Comparison of ENCODE assay signal across 36 cellular contexts in the genomic region with DNA sequence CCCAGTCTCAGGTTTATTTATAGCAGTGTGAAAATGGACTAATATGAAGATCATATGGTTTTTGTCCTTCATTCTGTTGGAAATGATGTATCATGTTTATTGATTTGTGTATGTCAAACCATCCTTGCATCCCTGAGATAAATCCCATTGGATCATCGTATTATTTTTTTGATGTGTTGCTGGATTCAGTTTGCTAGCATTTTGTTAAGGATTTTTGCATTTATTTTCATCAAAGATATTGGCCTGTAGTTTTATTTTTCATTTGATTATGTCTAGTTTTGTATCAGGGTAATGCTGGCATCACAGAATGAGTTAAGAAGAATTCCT.
"Had no signal": no experiment of that assay in that cellular context is flagged by ENCODE, and none has a peak within 500 bp of the region (broad histone marks: within the 10 kb centered on the region; RNA-seq: fewer than 3 reads in every experiment).

No MANE protein-coding gene starts in this region.

- H3K27me3 Mint-ChIP-seq: activated B cell treated with CpG ODN at 0.5 μM for 24 hours; activated CD4-positive, alpha-beta memory T cell treated with anti-CD3 and anti-CD28 coated beads for 36 hours; activated CD4-positive, alpha-beta T cell treated with anti-CD3 and anti-CD28 coated beads, Interleukin-2, amount 10 ng/mL, durations not matched to agents 24 days and 14 days; activated CD8-positive, alpha-beta T cell treated with anti-CD3 and anti-CD28 coated beads for 36 hours; activated naive CD8-positive, alpha-beta T cell treated with anti-CD3 and anti-CD28 coated beads for 36 hours; activated T-helper 17 cell treated with anti-CD3 and anti-CD28 coated beads, Interleukin-2, amount 50 U/mL, for 72 hours had no signal

- H3K27ac ChIP-seq: adrenal gland, body of pancreas, brain microvascular endothelial cell, breast epithelium, VCaP had no signal

- H3K4me3 ChIP-seq: adrenal gland, body of pancreas, breast epithelium had no signal

- H3K27ac Mint-ChIP-seq: activated B cell treated with CpG ODN at 0.5 μM for 24 hours; activated CD4-positive, alpha-beta memory T cell treated with anti-CD3 and anti-CD28 coated beads for 36 hours; activated CD4-positive, alpha-beta T cell treated with anti-CD3 and anti-CD28 coated beads, Interleukin-2, amount 10 ng/mL, durations not matched to agents 24 days and 14 days; activated CD8-positive, alpha-beta T cell treated with anti-CD3 and anti-CD28 coated beads for 36 hours; activated naive CD4-positive, alpha-beta T cell treated with anti-CD3 and anti-CD28 coated beads for 36 hours; activated naive CD4-positive, alpha-beta T cell treated with anti-CD3 and anti-CD28 coated beads, Interleukin-2, amount 50 U/mL, for 72 hours; activated naive CD8-positive, alpha-beta T cell treated with anti-CD3 and anti-CD28 coated beads for 36 hours; activated T-cell treated with anti-CD3 and anti-CD28 coated beads, Interleukin-2, amount 50 U/mL, for 72 hours; activated T-helper 1 cell treated with anti-CD3 and anti-CD28 coated beads, Interleukin-12 subunit alpha, Interleukin-12 subunit beta, Interleukin-2, Interleukin-4 antibody, amounts not matched to agents 30 ng/mL and 10 ng/mL and 1 ng/mL, durations not matched to agents 14 hours and 24 hours and 36 hours; activated T-helper 17 cell treated with anti-CD3 and anti-CD28 coated beads, Interleukin-2, amount 50 U/mL, for 72 hours; T-helper 1 cell treated with Interleukin-12 subunit alpha and Interleukin-12 subunit beta and Interleukin-4 antibody, amounts not matched to agents 30 μg/mL and 1 μg/mL, for 36 hours; T-helper 2 cell treated with Interferon-gamma antibody and Interleukin-4, amounts not matched to agents 5 μg/mL and 100 μg/mL, for 36 hours had no signal

- H3K36me3 ChIP-seq: adrenal gland, brain microvascular endothelial cell, breast epithelium had no signal

- ATAC-seq: activated CD8-positive, alpha-beta T cell treated with anti-CD3 and anti-CD28 coated beads for 36 hours; activated naive CD4-positive, alpha-beta T cell treated with anti-CD3 and anti-CD28 coated beads, Interleukin-2, amount 50 U/mL, for 72 hours; activated T-cell treated with anti-CD3 and anti-CD28 coated beads, Interleukin-2, amount 50 U/mL, for 4 hours; activated T-cell treated with anti-CD3 and anti-CD28 coated beads, Interleukin-2, amount 50 U/mL, for 72 hours; activated T-helper 17 cell treated with anti-CD3 and anti-CD28 coated beads, Interleukin-2, amount 50 U/mL, for 72 hours; body of pancreas had no signal

- H3K4me3 Mint-ChIP-seq: activated B cell treated with CpG ODN at 0.5 μM for 24 hours; activated CD4-positive, alpha-beta memory T cell treated with anti-CD3 and anti-CD28 coated beads for 36 hours; activated CD4-positive, alpha-beta T cell treated with anti-CD3 and anti-CD28 coated beads, Interleukin-2, amount 10 ng/mL, durations not matched to agents 24 days and 14 days; activated CD8-positive, alpha-beta T cell treated with anti-CD3 and anti-CD28 coated beads for 36 hours; activated naive CD4-positive, alpha-beta T cell treated with anti-CD3 and anti-CD28 coated beads for 36 hours; activated naive CD8-positive, alpha-beta T cell treated with anti-CD3 and anti-CD28 coated beads for 36 hours; activated T-cell treated with anti-CD3 and anti-CD28 coated beads, Interleukin-2, amount 50 U/mL, for 4 hours; activated T-cell treated with anti-CD3 and anti-CD28 coated beads, Interleukin-2, amount 50 U/mL, for 72 hours; activated T-helper 1 cell treated with anti-CD3 and anti-CD28 coated beads, Interleukin-12 subunit alpha, Interleukin-12 subunit beta, Interleukin-2, Interleukin-4 antibody, amounts not matched to agents 30 ng/mL and 10 ng/mL and 1 ng/mL, durations not matched to agents 14 hours and 24 hours and 36 hours; activated T-helper 17 cell treated with anti-CD3 and anti-CD28 coated beads, Interleukin-2, amount 50 U/mL, for 72 hours; T-helper 1 cell treated with Interleukin-12 subunit alpha and Interleukin-12 subunit beta and Interleukin-4 antibody, amounts not matched to agents 30 μg/mL and 1 μg/mL, for 36 hours; T-helper 2 cell treated with Interferon-gamma antibody and Interleukin-4, amounts not matched to agents 5 μg/mL and 100 μg/mL, for 36 hours had no signal

- FAIRE-seq: astrocyte, TTC549 had no signal

- H3K27me3 ChIP-seq: adrenal gland, body of pancreas, brain microvascular endothelial cell, breast epithelium had no signal

- H3K4me1 ChIP-seq: adrenal gland, body of pancreas, breast epithelium had no signal

- DNase-seq: activated B cell treated with CpG ODN at 0.5 μM for 24 hours; activated CD4-positive, alpha-beta memory T cell treated with anti-CD3 and anti-CD28 coated beads for 36 hours; activated CD4-positive, alpha-beta T cell treated with anti-CD3 and anti-CD28 coated beads for 4 hours; activated CD4-positive, alpha-beta T cell treated with anti-CD3 and anti-CD28 coated beads, Interleukin-2, amount 10 ng/mL, durations not matched to agents 24 days and 14 days; activated CD4-positive, alpha-beta T cell treated with anti-CD3 and anti-CD28 coated beads, Interleukin-2, amount 50 U/mL, for 1 hour; activated CD4-positive, alpha-beta T cell treated with anti-CD3 and anti-CD28 coated beads, Interleukin-2, amount 50 U/mL, for 4 hours; activated CD4-positive, CD25-positive, alpha-beta regulatory T cell treated with anti-CD3 and anti-CD28 coated beads, Interleukin-2, amount 50 U/mL, for 72 hours; activated CD8-positive, alpha-beta memory T cell treated with anti-CD3 and anti-CD28 coated beads, Interleukin-2, amount 50 U/mL, for 4 hours; activated CD8-positive, alpha-beta T cell treated with anti-CD3 and anti-CD28 coated beads for 36 hours; activated effector memory CD4-positive, alpha-beta T cell treated with anti-CD3 and anti-CD28 coated beads, Interleukin-2, amount 50 U/mL, for 16 hours; activated gamma-delta T cell treated with Interleukin-2 at 50 U/mL for 16 hours; activated naive CD4-positive, alpha-beta T cell; activated naive CD4-positive, alpha-beta T cell treated with anti-CD3 and anti-CD28 coated beads for 36 hours; activated naive CD4-positive, alpha-beta T cell treated with anti-CD3 and anti-CD28 coated beads, Interleukin-2, amount 50 U/mL, for 16 hours; activated naive CD8-positive, alpha-beta T cell treated with anti-CD3 and anti-CD28 coated beads for 36 hours; activated T-cell treated with anti-CD3 and anti-CD28 coated beads for 4 hours; activated T-cell treated with anti-CD3 and anti-CD28 coated beads, Interleukin-2, amount 50 U/mL, for 1 hour; activated T-cell treated with anti-CD3 and anti-CD28 coated beads, Interleukin-2, amount 50 U/mL, for 4 hours; activated T-cell treated with anti-CD3 and anti-CD28 coated beads, Interleukin-2, amount 50 U/mL, for 72 hours; adrenal gland; amniotic stem cell; aorta; body of pancreas; brain microvascular endothelial cell; central memory CD4-positive, alpha-beta T cell; T-helper 2 cell; T-helper 9 cell had no signal

- H3K4me1 Mint-ChIP-seq: activated B cell treated with CpG ODN at 0.5 μM for 24 hours; activated CD4-positive, alpha-beta T cell treated with anti-CD3 and anti-CD28 coated beads, Interleukin-2, amount 10 ng/mL, durations not matched to agents 24 days and 14 days; activated naive CD8-positive, alpha-beta T cell treated with anti-CD3 and anti-CD28 coated beads for 36 hours; activated T-helper 17 cell treated with anti-CD3 and anti-CD28 coated beads, Interleukin-2, amount 50 U/mL, for 72 hours had no signal
